ENCODE assay signal across 12 cellular contexts in genomic region chr11:17683378-17684161, GRCh38. TPM values are rescaled to one million over a fixed set of nuclear protein-coding genes. Genes with fewer than 3 reads are reported as not detected.
DNase-seq lines count a peak whose midpoint lies in the region; ATAC-seq, FAIRE-seq and TF ChIP-seq lines count a peak whose summit lies in the region.
"Had no signal": no experiment of that assay in that cellular context is flagged by ENCODE, and none has a peak within 500 bp of the region (broad histone marks: within the 10 kb centered on the region; RNA-seq: fewer than 3 reads in every experiment).

No MANE protein-coding gene starts in this region.

- H4K20me1 ChIP-seq in GM12878 (ENCODE audit: control insufficient read depth, insufficient read depth) (no peaks in the 10 kb centered on the region), HepG2 (ENCODE audit: insufficient read depth, low read length) (no peaks in the 10 kb centered on the region)

- no peak overlapping the region for H3K27ac ChIP-seq in GM12878 (ENCODE audit: control insufficient read depth, insufficient read depth)
- no peak overlapping the region for H3K27ac ChIP-seq in HepG2 (ENCODE audit: extremely low read length, insufficient read depth, low read length)

- no peaks in the 10 kb centered on the region for H3K4me1 Mint-ChIP-seq in osteocyte (ENCODE audit: unreplicated experiment)

- peaks cover 4% of the 10 kb centered on the region for H3K27me3 Mint-ChIP-seq in osteocyte (ENCODE audit: unreplicated experiment)
- H3K27me3 Mint-ChIP-seq: CD4-positive, CD25-positive, alpha-beta regulatory T cell had no signal

- RAD21 ChIA-PET in GM12878 (lab: Charles Lee; ENCODE audit: unreplicated experiment) = no interaction called here

- CTCF ChIA-PET in BJ (lab: Yijun Ruan, JAX) = interaction anchor here (0.6 to 1.1 kb wide), 2 partner anchors 18 to 163 kb away, joined by 3 read pairs; no protein-coding TSS in a partner anchor
- CTCF ChIA-PET in GM12878 (lab: Yijun Ruan, JAX) = no interaction called here
- CTCF ChIA-PET in HepG2 (lab: Yijun Ruan, JAX; ENCODE audit: low intra/inter-chr PET ratio, low total read pairs) = no interaction called here

- no peaks in the 10 kb centered on the region for H3K9me3 Mint-ChIP-seq in osteocyte (ENCODE audit: unreplicated experiment)
- H3K9me3 Mint-ChIP-seq: T-helper 1 cell treated with Interleukin-12 subunit alpha and Interleukin-12 subunit beta and Interleukin-4 antibody, amounts not matched to agents 30 μg/mL and 1 μg/mL, for 36 hours had no signal

- TF ChIP-seq RAD21 in GM12878 (IDR thresholded peaks at IDR 0.05; ENCODE audit: insufficient read depth, low read depth, low read length) = no peak
- no peak for TF ChIP-seq RAD21 in HepG2 (CRISPR knock-in tag; IDR thresholded peaks at IDR 0.05)

- H3K79me2 ChIP-seq in GM12878 (ENCODE audit: control insufficient read depth, insufficient read depth, low read length) (no peaks in the 10 kb centered on the region), HepG2 (ENCODE audit: insufficient read depth, low read length) (no peaks in the 10 kb centered on the region)

- in situ Hi-C loops in GM12878 (cut with MboI) (no loop called here), HepG2 (cut with HindIII; ENCODE audit: extremely low pct_ligation_motif_present, low pct_unique_long_range_greater_than_20kb) (no loop called here)

- intact Hi-C loops in GM12878 (cut with micrococcal nuclease; ENCODE audit: unreplicated experiment) = no loop called here
- intact Hi-C loops in HepG2 (cut with micrococcal nuclease; ENCODE audit: unreplicated experiment) = no loop called here

- no peak overlapping the region for H3K4me3 ChIP-seq in BJ (ENCODE audit: low read depth, low read length)
- H3K4me3 ChIP-seq in GM12878 = no peak overlapping the region
- H3K4me3 ChIP-seq in HepG2 (replicated peaks in 1 of 3; ENCODE audit: insufficient read depth in 1 of 3, low read depth in 2 of 3, low read length in 3 of 3) = no peak overlapping the region

- H3K4me3 Mint-ChIP-seq in osteocyte (ENCODE audit: unreplicated experiment) = no peak overlapping the region
- H3K4me3 Mint-ChIP-seq: CD4-positive, CD25-positive, alpha-beta regulatory T cell; T-helper 1 cell treated with Interleukin-12 subunit alpha and Interleukin-12 subunit beta and Interleukin-4 antibody, amounts not matched to agents 30 μg/mL and 1 μg/mL, for 36 hours had no signal

- FAIRE-seq in GM12878 (lab: Jason Lieb, UNC) (no peak), HepG2 (lab: Jason Lieb, UNC) (no peak)
- FAIRE-seq: colon had no signal

- TF ChIP-seq POLR2A in GM12878 (IDR thresholded peaks at IDR 0.05; ENCODE audit: low read depth, low read length) (no peak), HepG2 (IDR thresholded peaks at IDR 0.05; ENCODE audit: insufficient read depth in 1 of 2, low read depth in 2 of 2, low read length in 2 of 2) (no peak)

- H3K36me3 Mint-ChIP-seq in osteocyte (ENCODE audit: unreplicated experiment) = no peaks in the 10 kb centered on the region
- H3K36me3 Mint-ChIP-seq: CD4-positive, CD25-positive, alpha-beta regulatory T cell had no signal

- H3K4me1 ChIP-seq in GM12878 (ENCODE audit: control insufficient read depth, insufficient read depth, low read length) = no peaks in the 10 kb centered on the region
- peaks cover 10% of the 10 kb centered on the region; the same call in 1 of the 2 replicates for H3K4me1 ChIP-seq in HepG2 (ENCODE audit: insufficient read depth, low read length)

- TF ChIP-seq CTCF in BJ (IDR thresholded peaks at IDR 0.05; ENCODE audit: insufficient read depth, low read depth, low read length) = no peak
- no peak for TF ChIP-seq CTCF in GM12878 (IDR thresholded peaks at IDR 0.05 in 2 of 3, conservative IDR thresholded peaks at IDR 0.05 in 1 of 3; ENCODE audit: control insufficient read depth in 2 of 3, extremely low read depth in 1 of 3, insufficient read depth in 1 of 3, low read depth in 3 of 3, low read length in 3 of 3)
- TF ChIP-seq CTCF in HepG2 (CRISPR knock-in tag; IDR thresholded peaks at IDR 0.05) = no peak
- TF ChIP-seq CTCF in osteocyte (IDR thresholded peaks at IDR 0.05) = no peak

- TF ChIP-seq EP300 in GM12878 (IDR thresholded peaks at IDR 0.05; ENCODE audit: borderline replicate concordance in 1 of 2, control insufficient read depth in 1 of 2, low read depth in 2 of 2, low read length in 2 of 2) (no peak), HepG2 (IDR thresholded peaks at IDR 0.05; ENCODE audit: low read depth in 2 of 2, low read length in 2 of 2) (no peak), HepG2 (CRISPR knock-in tag; IDR thresholded peaks at IDR 0.05; ENCODE audit: borderline replicate concordance) (no peak)

- H3K9ac ChIP-seq in GM12878 (ENCODE audit: control insufficient read depth, insufficient read depth, low read length) = no peak overlapping the region
- no peak overlapping the region for H3K9ac ChIP-seq in HepG2 (ENCODE audit: insufficient read depth, low read depth, low read length)

- BruUV-seq in GM12878 (replicated peaks; lab: Mats Ljungman, UMichigan) (no TSS peak), HepG2 (replicated peaks; lab: Mats Ljungman, UMichigan) (no TSS peak)

- H2AFZ ChIP-seq in GM12878 (ENCODE audit: control insufficient read depth, low read depth, low read length) (no peak overlapping the region), HepG2 (ENCODE audit: low read length) (no peak overlapping the region)

- H3K27me3 ChIP-seq in BJ (ENCODE audit: control insufficient read depth, insufficient read depth, low read length) (no peaks in the 10 kb centered on the region), GM12878 (replicated peaks in 1 of 2; ENCODE audit: control insufficient read depth in 2 of 2, insufficient read depth in 2 of 2, low read length in 1 of 2) (peaks cover 0 to 5% of the 10 kb centered on the region in 2 experiments), HepG2 (ENCODE audit: control insufficient read depth in 1 of 2, insufficient read depth in 2 of 2, low read length in 2 of 2) (peaks cover 1 to 55% of the 10 kb centered on the region in 2 experiments; a peak in 2 of 5 replicates)

- no peak for ATAC-seq in GM12878
- peak; percentile 93 for ATAC-seq in HepG2
- ATAC-seq in GM21737 (IDR thresholded peaks at IDR 0.05; ENCODE audit: unreplicated experiment) = no peak
- no peak for ATAC-seq in HG03159 (IDR thresholded peaks at IDR 0.05; ENCODE audit: unreplicated experiment)

- H3K4me2 ChIP-seq in GM12878 (ENCODE audit: control insufficient read depth, insufficient read depth) (no peak overlapping the region), HepG2 (ENCODE audit: low read depth, low read length) (no peak overlapping the region)

- H3K9me3 ChIP-seq in GM12878 (replicated peaks; ENCODE audit: control insufficient read depth, insufficient read depth, low read length) = no peaks in the 10 kb centered on the region
- no peaks in the 10 kb centered on the region for H3K9me3 ChIP-seq in HepG2 (ENCODE audit: low read length)

- H3K36me3 ChIP-seq in BJ (ENCODE audit: control insufficient read depth, insufficient read depth, low read length) (no peaks in the 10 kb centered on the region), GM12878 (ENCODE audit: control insufficient read depth in 2 of 2, insufficient read depth in 2 of 2, low read length in 1 of 2) (no peaks in the 10 kb centered on the region), HepG2 (replicated peaks in 1 of 2; ENCODE audit: control insufficient read depth in 1 of 2, insufficient read depth in 2 of 2, low read length in 2 of 2) (no peaks in the 10 kb centered on the region)

- DNase-seq in BJ (ENCODE audit: low read depth) (peak; percentile 2), M059J (ENCODE audit: low read depth) (peak; percentile 98), GM12878 (ENCODE audit: low read depth, low spot score) (no peak), HepG2 (ENCODE audit: low spot score) (peak; percentile 42), NCI-H128 (lab: John Stamatoyannopoulos, UW; ENCODE audit: unreplicated experiment) (no peak), osteocyte (ENCODE audit: extremely low spot score, unreplicated experiment) (no peak)
- DNase-seq: CD4-positive, CD25-positive, alpha-beta regulatory T cell; posterior cingulate gyrus had no signal

- SMC1A ChIA-PET in GM12878 (lab: Charles Lee; ENCODE audit: uncharacterized antibody, unreplicated experiment) = no interaction called here

- H3K27ac Mint-ChIP-seq in osteocyte (ENCODE audit: unreplicated experiment) = no peak overlapping the region
- H3K27ac Mint-ChIP-seq: CD4-positive, CD25-positive, alpha-beta regulatory T cell; T-helper 1 cell treated with Interleukin-12 subunit alpha and Interleukin-12 subunit beta and Interleukin-4 antibody, amounts not matched to agents 30 μg/mL and 1 μg/mL, for 36 hours had no signal

- POLR2A ChIA-PET in BJ (lab: Charles Lee) = no interaction called here
- POLR2A ChIA-PET in GM12878 (lab: Charles Lee) = no interaction called here
- POLR2A ChIA-PET in HepG2 (lab: Yijun Ruan, JAX) = no interaction called here

- WGBS in GM12878 (ENCODE audit: insufficient coverage, insufficient replicate concordance, low lambda C conversion rate, missing lambda C conversion rate) = 38% methylated on average over 12 of the region's 12 CpGs
- 15% methylated on average over 10 of the region's 12 CpGs for WGBS in HepG2 (ENCODE audit: low lambda C conversion rate)

RNA-seq across cellular contexts. Expression of gene MYOD1, which starts 35.8 kb away (rescaled TPM):
- polyA plus RNA-seq in BJ (2011; rRNA removed) (not detected in 2 replicates), GM12878 (2011; rRNA removed) (not detected in 2 replicates), GM12878 (2014; fragmentation: Illumina TruSeq; extraction: Trizol) (not detected in 2 replicates), GM12878 (2014; fragmentation: Nextera tagmentation; extraction: Ambion mirVana) (not detected), GM12878 (2014; rRNA removed) (not detected in 2 replicates), GM12878 (2016; fragmentation: Nextera tagmentation; extraction: Ambion mirVana) (not detected), HepG2 (2011; rRNA removed) (not detected in 2 replicates)
- polyA minus RNA-seq in BJ (2011; rRNA and poly(A)+ RNA removed) = not detected in 2 replicates
- total RNA-seq in M059J (2014; rRNA removed; shearing (Covaris generic)) = 0.05 and 0.12 TPM in 2 replicates
- total RNA-seq in GM12878 (2013; cell fraction: nucleolus; rRNA removed) = not detected in 2 replicates
- total RNA-seq in GM12878 (2014; rRNA removed) (not detected in 2 replicates), GM12878 (2014; rRNA removed; fragmentation: Illumina TruSeq; extraction: Trizol) (not detected in 2 replicates), GM12878 (2021) (not detected in 2 replicates), HepG2 (2016; rRNA removed; fragmentation: Illumina TruSeq; extraction: Trizol) (not detected in 2 replicates), osteocyte (not detected in 2 replicates)
- not detected for polyA plus RNA-seq in GM12878 (2011; ENCODE audit: low read depth)
- not detected in 2 replicates for polyA plus RNA-seq in GM12878 (2011; cell fraction: cytosol; rRNA removed)
- polyA plus RNA-seq in GM12878 (2011; cell fraction: nucleus; rRNA removed) = not detected in 2 replicates
- polyA plus RNA-seq in GM12878 (2012) = not detected in 2 replicates
- not detected in 2 replicates for polyA minus RNA-seq in GM12878 (2011; rRNA and poly(A)+ RNA removed)
- polyA minus RNA-seq in GM12878 (2011; cell fraction: cytosol; rRNA and poly(A)+ RNA removed) = not detected in 2 replicates
- polyA minus RNA-seq in GM12878 (2011; cell fraction: nucleus; rRNA and poly(A)+ RNA removed) = not detected in 2 replicates
- total RNA-seq in HepG2 (2016; cell fraction: cytosol; rRNA removed; fragmentation: Illumina TruSeq; extraction: Trizol; ENCODE audit: low read depth) = not detected in 2 replicates
- not detected in 2 replicates for total RNA-seq in HepG2 (2016; cell fraction: insoluble cytoplasmic fraction; rRNA removed; fragmentation: Illumina TruSeq; extraction: Trizol)
- not detected in 2 replicates for total RNA-seq in HepG2 (2016; cell fraction: membrane; rRNA removed; fragmentation: Illumina TruSeq; extraction: Trizol)
- not detected in 2 replicates for total RNA-seq in HepG2 (2016; cell fraction: nucleus; rRNA removed; fragmentation: Illumina TruSeq; extraction: Trizol)
- polyA plus RNA-seq in HepG2 (2011; cell fraction: cytosol; rRNA removed) = not detected in 2 replicates
- polyA plus RNA-seq in HepG2 (2011; cell fraction: nucleus; rRNA removed) = not detected in 2 replicates
- polyA plus RNA-seq in HepG2 (2012) = not detected in 2 replicates
- polyA plus RNA-seq in HepG2 (2016; cell fraction: cytosol; fragmentation: Illumina TruSeq; extraction: Trizol; ENCODE audit: low read depth) = not detected in 2 replicates
- polyA plus RNA-seq in HepG2 (2016; cell fraction: insoluble cytoplasmic fraction; fragmentation: Illumina TruSeq; extraction: Trizol; ENCODE audit: low read depth) = not detected in 2 replicates
- polyA plus RNA-seq in HepG2 (2016; cell fraction: membrane; fragmentation: Illumina TruSeq; extraction: Trizol; ENCODE audit: low read depth) = not detected in 2 replicates
- polyA plus RNA-seq in HepG2 (2016; cell fraction: nucleus; fragmentation: Illumina TruSeq; extraction: Trizol; ENCODE audit: insufficient read depth, low read depth) = not detected in 2 replicates
- not detected in 2 replicates for polyA minus RNA-seq in HepG2 (2011; rRNA and poly(A)+ RNA removed; ENCODE audit: low replicate concordance)
- not detected in 2 replicates for polyA minus RNA-seq in HepG2 (2011; cell fraction: cytosol; rRNA and poly(A)+ RNA removed)
- not detected in 2 replicates for polyA minus RNA-seq in HepG2 (2011; cell fraction: nucleus; rRNA and poly(A)+ RNA removed)
- total RNA-seq: CD4-positive, CD25-positive, alpha-beta regulatory T cell had no signal
- polyA plus RNA-seq: CD4-positive, CD25-positive, alpha-beta regulatory T cell had no signal

RNA-seq across cellular contexts. Expression of gene KCNC1, which starts 51.0 kb away (rescaled TPM):
- not detected in 2 replicates for polyA plus RNA-seq in BJ (2011; rRNA removed)
- not detected in 2 replicates for polyA minus RNA-seq in BJ (2011; rRNA and poly(A)+ RNA removed)
- not detected in 2 replicates for total RNA-seq in M059J (2014; rRNA removed; shearing (Covaris generic))
- not detected in 2 replicates for total RNA-seq in GM12878 (2013; cell fraction: nucleolus; rRNA removed)
- total RNA-seq in GM12878 (2014; rRNA removed) = not detected in 2 replicates
- not detected in 2 replicates for total RNA-seq in GM12878 (2014; rRNA removed; fragmentation: Illumina TruSeq; extraction: Trizol)
- total RNA-seq in GM12878 (2021) = not detected in 2 replicates
- 0.13 TPM for polyA plus RNA-seq in GM12878 (2011; ENCODE audit: low read depth)
- not detected in 2 replicates for polyA plus RNA-seq in GM12878 (2011; rRNA removed)
- not detected in 2 replicates for polyA plus RNA-seq in GM12878 (2011; cell fraction: cytosol; rRNA removed)
- polyA plus RNA-seq in GM12878 (2011; cell fraction: nucleus; rRNA removed) = not detected in 2 replicates
- 0.06 and 0.23 TPM in 2 replicates for polyA plus RNA-seq in GM12878 (2012)
- not detected in 2 replicates for polyA plus RNA-seq in GM12878 (2014; fragmentation: Illumina TruSeq; extraction: Trizol)
- not detected for polyA plus RNA-seq in GM12878 (2014; fragmentation: Nextera tagmentation; extraction: Ambion mirVana)
- not detected in 2 replicates for polyA plus RNA-seq in GM12878 (2014; rRNA removed)
- under 1 TPM; 0.27 to 0.34 TPM for polyA plus RNA-seq in GM12878 (2016; fragmentation: Nextera tagmentation; extraction: Ambion mirVana)
- not detected in 2 replicates for polyA minus RNA-seq in GM12878 (2011; rRNA and poly(A)+ RNA removed)
- not detected in 2 replicates for polyA minus RNA-seq in GM12878 (2011; cell fraction: cytosol; rRNA and poly(A)+ RNA removed)
- not detected in 2 replicates for polyA minus RNA-seq in GM12878 (2011; cell fraction: nucleus; rRNA and poly(A)+ RNA removed)
- total RNA-seq in HepG2 (2016; rRNA removed; fragmentation: Illumina TruSeq; extraction: Trizol) = 0.03 and 0.04 TPM in 2 replicates
- not detected in 2 replicates for total RNA-seq in HepG2 (2016; cell fraction: cytosol; rRNA removed; fragmentation: Illumina TruSeq; extraction: Trizol; ENCODE audit: low read depth)
- 0.04 and 0.06 TPM in 2 replicates for total RNA-seq in HepG2 (2016; cell fraction: insoluble cytoplasmic fraction; rRNA removed; fragmentation: Illumina TruSeq; extraction: Trizol)
- total RNA-seq in HepG2 (2016; cell fraction: membrane; rRNA removed; fragmentation: Illumina TruSeq; extraction: Trizol) = 0.03 and 0.10 TPM in 2 replicates
- 0.34 and 0.38 TPM in 2 replicates for total RNA-seq in HepG2 (2016; cell fraction: nucleus; rRNA removed; fragmentation: Illumina TruSeq; extraction: Trizol)
- polyA plus RNA-seq in HepG2 (2011; rRNA removed) = 0.01 TPM in 1 of 2 replicates, not detected in the other
- polyA plus RNA-seq in HepG2 (2011; cell fraction: cytosol; rRNA removed) = not detected in 2 replicates
- polyA plus RNA-seq in HepG2 (2011; cell fraction: nucleus; rRNA removed) = 0.16 and 0.19 TPM in 2 replicates
- 0.11 and 0.51 TPM in 2 replicates for polyA plus RNA-seq in HepG2 (2012)
- polyA plus RNA-seq in HepG2 (2016; cell fraction: cytosol; fragmentation: Illumina TruSeq; extraction: Trizol; ENCODE audit: low read depth) = 0.02 TPM in 1 of 2 replicates, not detected in the other
- polyA plus RNA-seq in HepG2 (2016; cell fraction: insoluble cytoplasmic fraction; fragmentation: Illumina TruSeq; extraction: Trizol; ENCODE audit: low read depth) = 0.07 TPM in 1 of 2 replicates, not detected in the other
- polyA plus RNA-seq in HepG2 (2016; cell fraction: membrane; fragmentation: Illumina TruSeq; extraction: Trizol; ENCODE audit: low read depth) = 0.02 TPM in 1 of 2 replicates, not detected in the other
- 0.36 and 0.99 TPM in 2 replicates for polyA plus RNA-seq in HepG2 (2016; cell fraction: nucleus; fragmentation: Illumina TruSeq; extraction: Trizol; ENCODE audit: insufficient read depth, low read depth)
- not detected in 2 replicates for polyA minus RNA-seq in HepG2 (2011; rRNA and poly(A)+ RNA removed; ENCODE audit: low replicate concordance)
- polyA minus RNA-seq in HepG2 (2011; cell fraction: cytosol; rRNA and poly(A)+ RNA removed) = not detected in 2 replicates
- 0.39 and 0.50 TPM in 2 replicates for polyA minus RNA-seq in HepG2 (2011; cell fraction: nucleus; rRNA and poly(A)+ RNA removed)
- total RNA-seq in osteocyte = not detected in 2 replicates
- total RNA-seq: CD4-positive, CD25-positive, alpha-beta regulatory T cell had no signal

Comparison
In these comparisons a context has a peak if more than half of its experiments do, and no peak if none do; other contexts are left out.
1. DNase-seq: peak in BJ (single experiment), M059J (single experiment) and HepG2 (single experiment); none in GM12878 (single experiment), NCI-H128 (single experiment) and osteocyte (single experiment).